Comparison of ENCODE assay signal across 8 cellular contexts in the genomic region with DNA sequence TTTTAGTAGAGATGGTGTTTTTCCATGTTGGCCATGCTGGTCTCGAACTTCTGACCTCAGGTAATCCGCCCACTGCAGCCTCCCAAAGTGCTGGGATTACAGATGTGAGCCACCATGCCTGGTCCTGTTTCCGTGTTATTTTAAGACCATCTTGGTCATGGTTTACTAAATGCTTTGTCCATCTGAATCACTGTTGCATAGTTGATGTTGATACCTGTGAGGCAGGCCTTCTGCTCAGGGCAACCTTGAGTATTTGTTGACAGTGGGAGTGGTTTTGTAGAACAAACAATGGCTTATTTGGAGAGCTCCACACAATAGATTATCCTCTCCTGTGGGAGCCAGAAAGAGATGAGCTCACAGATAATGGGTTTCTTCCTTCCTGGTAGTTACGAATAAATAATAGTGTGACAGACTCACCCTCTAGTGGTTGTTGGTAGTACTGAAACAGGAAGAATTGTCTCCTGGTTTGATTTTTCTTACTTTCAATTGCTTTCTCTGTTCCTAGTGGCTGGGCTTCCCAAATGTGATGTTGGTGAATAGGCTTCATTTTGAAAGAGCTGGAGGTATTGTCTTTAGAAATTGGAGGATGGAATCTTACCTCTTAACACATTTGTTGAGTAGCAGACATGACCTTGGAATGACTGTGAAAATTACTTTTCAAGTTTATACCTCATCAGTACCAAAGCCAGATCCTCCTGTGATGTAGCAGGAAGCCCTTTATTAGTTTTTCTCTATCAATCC. TPM values are rescaled to one million over a fixed set of nuclear protein-coding genes. Genes with fewer than 3 reads are reported as not detected.
DNase-seq lines count a peak whose midpoint lies in the region; ATAC-seq and TF ChIP-seq lines count a peak whose summit lies in the region.

No MANE protein-coding gene starts in this region.

- peak overlapping the region; percentile 40 for H3K4me3 Mint-ChIP-seq in natural killer cell treated with Interleukin-12 subunit alpha and Interleukin-12 subunit beta and Interleukin-15 and Interleukin-18, amount 100 ng/mL, for 72 hours

- no peak overlapping the region for H3K27ac ChIP-seq in WERI-Rb-1

- H3K9me3 ChIP-seq in WERI-Rb-1 (ENCODE audit: severe bottlenecking) = no peaks in the 10 kb centered on the region

- peak; percentile 88 for ATAC-seq in GM18909 (IDR thresholded peaks at IDR 0.05; ENCODE audit: poor library complexity, unreplicated experiment)
- peak; percentile 81 for ATAC-seq in HG03103 (IDR thresholded peaks at IDR 0.05; ENCODE audit: low read depth, unreplicated experiment)
- peak; percentile 73 to 84 for ATAC-seq in natural killer cell treated with Interleukin-12 subunit alpha and Interleukin-12 subunit beta and Interleukin-15 and Interleukin-18, amount 100 ng/mL, for 72 hours

- peak overlapping the region; percentile 64 to 74 for H3K27ac Mint-ChIP-seq in natural killer cell treated with Interleukin-12 subunit alpha and Interleukin-12 subunit beta and Interleukin-15 and Interleukin-18, amount 100 ng/mL, for 72 hours

- peaks cover 10 to 11% of the 10 kb centered on the region in 2 donors for H3K4me1 Mint-ChIP-seq in natural killer cell treated with Interleukin-12 subunit alpha and Interleukin-12 subunit beta and Interleukin-15 and Interleukin-18, amount 100 ng/mL, for 72 hours (ENCODE audit: low read depth in 2 of 2)

- no peak overlapping the region for H3K4me3 ChIP-seq in WERI-Rb-1 (ENCODE audit: low read depth, low read length)

- DNase-seq in COR-L47 (lab: John Stamatoyannopoulos, UW) (peak; percentile 85), NCI-H2107 (lab: John Stamatoyannopoulos, UW) (peak; percentile 48), WERI-Rb-1 (peak; percentile 15), fibroblast of gingiva (ENCODE audit: low read depth) (peak; percentile 60)
- DNase-seq in natural killer cell treated with Interleukin-12 subunit alpha and Interleukin-12 subunit beta and Interleukin-15 and Interleukin-18, amount 100 ng/mL, for 72 hours (ENCODE audit: low spot score) = no peak
- DNase-seq in stimulated activated CD8-positive, alpha-beta memory T cell treated with anti-CD3 and anti-CD28 coated beads, Interleukin-4, amount 100 ng/mL, for 48 hours = no peak

- no peaks in the 10 kb centered on the region for H3K27me3 ChIP-seq in WERI-Rb-1 (ENCODE audit: insufficient read depth, low read depth, severe bottlenecking)

- H3K36me3 Mint-ChIP-seq in natural killer cell treated with Interleukin-12 subunit alpha and Interleukin-12 subunit beta and Interleukin-15 and Interleukin-18, amount 100 ng/mL, for 72 hours = peaks cover 5% of the 10 kb centered on the region

- H3K9me3 Mint-ChIP-seq in natural killer cell treated with Interleukin-12 subunit alpha and Interleukin-12 subunit beta and Interleukin-15 and Interleukin-18, amount 100 ng/mL, for 72 hours = no peaks in the 10 kb centered on the region

- H3K27me3 Mint-ChIP-seq in natural killer cell treated with Interleukin-12 subunit alpha and Interleukin-12 subunit beta and Interleukin-15 and Interleukin-18, amount 100 ng/mL, for 72 hours = no peaks in the 10 kb centered on the region

- peak; percentile 67 for TF ChIP-seq CTCF in WERI-Rb-1 (IDR thresholded peaks at IDR 0.05; ENCODE audit: low read depth, low read length)

- H3K36me3 ChIP-seq in WERI-Rb-1 = peaks cover 10% of the 10 kb centered on the region

RNA-seq across cellular contexts. Expression of gene CTNND1, which starts 39.0 kb away (rescaled TPM):
- total RNA-seq in natural killer cell treated with Interleukin-12 subunit alpha and Interleukin-12 subunit beta and Interleukin-15 and Interleukin-18, amount 100 ng/mL, for 72 hours = 10 to 100 TPM in 1 of 2 donors, 1 to 10 TPM in 1; 9.2 to 10.6 TPM

RNA-seq across cellular contexts. Expression of gene BTBD18, which starts 49.0 kb away (rescaled TPM):
- not detected for total RNA-seq in natural killer cell treated with Interleukin-12 subunit alpha and Interleukin-12 subunit beta and Interleukin-15 and Interleukin-18, amount 100 ng/mL, for 72 hours

RNA-seq across cellular contexts. Expression of gene SELENOH, which starts 59.3 kb away (rescaled TPM):
- total RNA-seq in natural killer cell treated with Interleukin-12 subunit alpha and Interleukin-12 subunit beta and Interleukin-15 and Interleukin-18, amount 100 ng/mL, for 72 hours = 100 to 1,000 TPM; 141 to 178 TPM

Comparison
In these comparisons a context has a peak if more than half of its experiments do, and no peak if none do; other contexts are left out.
1. DNase-seq: peak in COR-L47 (single experiment), NCI-H2107 (single experiment), WERI-Rb-1 (single experiment) and fibroblast of gingiva (single experiment); none in natural killer cell treated with Interleukin-12 subunit alpha and Interleukin-12 subunit beta and Interleukin-15 and Interleukin-18, amount 100 ng/mL, for 72 hours (single experiment) and stimulated activated CD8-positive, alpha-beta memory T cell treated with anti-CD3 and anti-CD28 coated beads, Interleukin-4, amount 100 ng/mL, for 48 hours (single experiment).
2. Peak in every context shown above with its lines, with median percentiles within 50 percentile points of each other: ATAC-seq.